ENCODE assay signal across 14 cellular contexts in the genomic region with DNA sequence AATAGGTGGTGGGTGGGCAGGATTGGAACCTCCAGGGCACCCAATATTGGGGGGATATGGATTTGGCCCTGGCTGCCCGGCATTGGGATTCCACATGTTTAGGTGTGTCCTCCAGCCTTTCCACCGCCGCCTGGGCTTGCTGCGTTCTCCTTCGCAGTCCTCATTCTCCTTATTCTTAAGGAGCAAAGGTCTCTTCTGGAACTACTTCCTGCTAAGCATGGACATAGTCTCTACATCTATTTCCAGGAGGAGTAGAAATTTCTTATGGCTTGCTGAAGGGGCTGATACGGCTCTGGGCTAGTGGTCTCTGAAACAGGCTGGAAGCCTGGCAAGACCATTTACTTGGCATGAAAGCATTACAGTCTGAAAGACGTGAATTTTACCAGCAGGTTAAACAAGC. TPM values are rescaled to one million over a fixed set of nuclear protein-coding genes. Genes with fewer than 3 reads are reported as not detected.
DNase-seq lines count a peak whose midpoint lies in the region; ATAC-seq, FAIRE-seq and TF ChIP-seq lines count a peak whose summit lies in the region.
"Had no signal": no experiment of that assay in that cellular context is flagged by ENCODE, and none has a peak within 500 bp of the region (broad histone marks: within the 10 kb centered on the region; RNA-seq: fewer than 3 reads in every experiment).

No MANE protein-coding gene starts in this region.

- FAIRE-seq in pancreas (lab: Jason Lieb, UNC) = no peak

- no peak overlapping the region for H2AFZ ChIP-seq in OCI-LY1 (ENCODE audit: low read length)

- no peaks in the 10 kb centered on the region for H3K27me3 Mint-ChIP-seq in CD4-positive, alpha-beta memory T cell
- H3K27me3 Mint-ChIP-seq in central memory CD8-positive, alpha-beta T cell = no peaks in the 10 kb centered on the region

- no peaks in the 10 kb centered on the region for H3K79me2 ChIP-seq in OCI-LY1 (ENCODE audit: insufficient read depth, low read length)

- H3K27me3 ChIP-seq in CD4-positive, alpha-beta memory T cell (ENCODE audit: insufficient read depth, low read length) = no peaks in the 10 kb centered on the region
- H3K27me3 ChIP-seq in OCI-LY1 (ENCODE audit: insufficient read depth, low read length) (no peaks in the 10 kb centered on the region), pancreas (no peaks in the 10 kb centered on the region)
- H3K27me3 ChIP-seq: adrenal gland had no signal

- POLR2A ChIA-PET in CD4-positive, alpha-beta memory T cell (lab: Charles Lee; ENCODE audit: partially characterized antibody) = interaction anchor here (5.3 to 6.4 kb wide), 2 partner anchors 10 to 26 kb away, joined by 53 to 154 read pairs; partner anchors contain the start of gene PSMC4

- intact Hi-C loops in CD4-positive, alpha-beta memory T cell (cut with micrococcal nuclease) = loop anchor here (5.0 kb wide), 1 partner anchor 36 kb away; no protein-coding TSS in a partner anchor
- intact Hi-C loops in pancreas (cut with DNase I) = no loop called here

- H3K27ac Mint-ChIP-seq in CD4-positive, alpha-beta memory T cell = peak overlapping the region in 6 of 7 donors; percentile 41 to 90 (median 77)
- H3K27ac Mint-ChIP-seq in central memory CD8-positive, alpha-beta T cell (ENCODE audit: low read depth) = peak overlapping the region; percentile 88

- ATAC-seq in central memory CD8-positive, alpha-beta T cell (replicated peaks; ENCODE audit: extremely low read depth, poor library complexity, severe bottlenecking) = no peak
- ATAC-seq in pancreas (peak; percentile 19 to 37 (median 24)), HG02981 (IDR thresholded peaks at IDR 0.05; ENCODE audit: unreplicated experiment) (no peak)

- peaks cover 83% of the 10 kb centered on the region for H3K4me1 ChIP-seq in CD4-positive, alpha-beta memory T cell (ENCODE audit: insufficient read depth, low read length)
- H3K4me1 ChIP-seq in OCI-LY1 (ENCODE audit: insufficient read depth, low read length, severe bottlenecking) = peaks cover 49% of the 10 kb centered on the region
- peaks cover 9 to 16% (median 15%) of the 10 kb centered on the region in 3 donors for H3K4me1 ChIP-seq in pancreas
- H3K4me1 ChIP-seq: adrenal gland had no signal

- WGBS in pancreas, 2 donors = 47 to 54% methylated on average over 7 of the region's 7 CpGs

- no peaks in the 10 kb centered on the region for H3K36me3 ChIP-seq in CD4-positive, alpha-beta memory T cell (ENCODE audit: insufficient read depth, low read length)
- peaks cover 37% of the 10 kb centered on the region for H3K36me3 ChIP-seq in OCI-LY1 (ENCODE audit: insufficient read depth, low read length)
- no peaks in the 10 kb centered on the region for H3K36me3 ChIP-seq in pancreas
- H3K36me3 ChIP-seq: adrenal gland had no signal

- H3K9ac ChIP-seq in OCI-LY1 (ENCODE audit: low read length) = peak overlapping the region; percentile 19; the same call in 1 of the 2 replicates

- H3K27ac ChIP-seq in CD4-positive, alpha-beta memory T cell (ENCODE audit: low read depth, low read length) = peak overlapping the region; percentile 7
- H3K27ac ChIP-seq in OCI-LY1 (ENCODE audit: low read depth, low read length, poor library complexity, severe bottlenecking) (peak overlapping the region; percentile 99), pancreas (peak overlapping the region; percentile 60 to 85 (median 78))
- H3K27ac ChIP-seq: adrenal gland had no signal

- CTCF ChIA-PET in CD4-positive, alpha-beta memory T cell (lab: Charles Lee; ENCODE audit: partially characterized antibody) = interaction anchor here (1.5 to 10.3 kb wide), 3 partner anchors 10 to 26 kb away, joined by 3 to 151 read pairs (median 9); partner anchors contain the start of gene PSMC4

- no peak for TF ChIP-seq CTCF in OCI-LY1 (IDR thresholded peaks at IDR 0.05; ENCODE audit: low read length)
- TF ChIP-seq CTCF in pancreas (IDR thresholded peaks at IDR 0.05) = no peak

- H3K36me3 Mint-ChIP-seq in CD4-positive, alpha-beta memory T cell = peaks cover 9 to 12% of the 10 kb centered on the region in 2 donors
- H3K36me3 Mint-ChIP-seq in central memory CD8-positive, alpha-beta T cell (ENCODE audit: insufficient read depth) = peaks cover 10% of the 10 kb centered on the region

- H3K4me2 ChIP-seq in OCI-LY1 (ENCODE audit: low read length) = no peak overlapping the region; the same call in 1 of the 2 replicates

- DNase-seq in CD4-positive, alpha-beta memory T cell = no peak
- DNase-seq in central memory CD8-positive, alpha-beta T cell (ENCODE audit: low spot score in 2 of 2) = no peak
- no peak for DNase-seq in pancreas
- no peak for DNase-seq in NCI-H2171 treated with DMSO at 0.1 percent for 48 hours (lab: John Stamatoyannopoulos, UW)
- DNase-seq in effector CD8-positive, alpha-beta T cell (lab: John Stamatoyannopoulos, UW) = no peak
- DNase-seq: adrenal gland; COR-L47; mesendoderm; NCI-H1092; NCI-H345; stimulated activated CD4-positive, alpha-beta T cell treated with anti-CD3 and anti-CD28 coated beads, Interleukin-4, amount 100 ng/mL, for 24 hours; stimulated activated naive CD4-positive, alpha-beta T cell treated with Interleukin-2 at 50 U/mL for 16 hours had no signal

- no peaks in the 10 kb centered on the region for H3K9me2 ChIP-seq in OCI-LY1 (ENCODE audit: low read depth, low read length)

- H3K4me3 Mint-ChIP-seq in CD4-positive, alpha-beta memory T cell = peak overlapping the region in 6 of 8 donors; percentile 15 to 66 (median 42)
- peak overlapping the region; percentile 67 for H3K4me3 Mint-ChIP-seq in central memory CD8-positive, alpha-beta T cell

- H3K4me3 ChIP-seq in CD4-positive, alpha-beta memory T cell (ENCODE audit: low read length in 2 of 2) = no peak overlapping the region
- H3K4me3 ChIP-seq in OCI-LY1 (ENCODE audit: low read depth, low read length, poor library complexity, severe bottlenecking) (no peak overlapping the region), pancreas (no peak overlapping the region)
- H3K4me3 ChIP-seq: adrenal gland had no signal

- H3K9me3 ChIP-seq in CD4-positive, alpha-beta memory T cell (ENCODE audit: control insufficient read depth in 1 of 2, low read length in 2 of 2) = no peaks in the 10 kb centered on the region
- peaks cover 13% of the 10 kb centered on the region for H3K9me3 ChIP-seq in OCI-LY1 (ENCODE audit: low read length)
- H3K9me3 ChIP-seq in pancreas = no peaks in the 10 kb centered on the region

- H3F3A ChIP-seq in OCI-LY1 (ENCODE audit: insufficient read depth, low read length) = no peaks in the 10 kb centered on the region

- peaks cover 0 to 23% (median 15%) of the 10 kb centered on the region in 8 donors for H3K9me3 Mint-ChIP-seq in CD4-positive, alpha-beta memory T cell
- peaks cover 12% of the 10 kb centered on the region for H3K9me3 Mint-ChIP-seq in central memory CD8-positive, alpha-beta T cell

- H4K20me1 ChIP-seq in OCI-LY1 (ENCODE audit: insufficient read depth, low read length) = no peaks in the 10 kb centered on the region

- H3K4me1 Mint-ChIP-seq in CD4-positive, alpha-beta memory T cell = peaks cover 43 to 90% (median 67%) of the 10 kb centered on the region in 4 donors
- peaks cover 47% of the 10 kb centered on the region for H3K4me1 Mint-ChIP-seq in central memory CD8-positive, alpha-beta T cell

RNA-seq across cellular contexts. Expression of gene FCGBP, which starts 9.2 kb away (rescaled TPM):
- 10 to 100 TPM; 74.4 to 79.4 TPM for total RNA-seq in CD4-positive, alpha-beta memory T cell
- under 1 TPM; 0.10 to 0.65 TPM for polyA plus RNA-seq in CD4-positive, alpha-beta memory T cell
- total RNA-seq in pancreas = 100 to 1,000 TPM in 1 of 6 donors, 10 to 100 TPM in 4, 1 to 10 TPM in 1; 9.2 to 118 (median 47.5) TPM
- polyA plus RNA-seq in pancreas = 1 to 10 TPM; 1.4 to 7.5 TPM

RNA-seq across cellular contexts. Expression of gene PSMC4, which starts 27.4 kb away (rescaled TPM):
- 10 to 100 TPM; 53.1 to 56.3 TPM for total RNA-seq in CD4-positive, alpha-beta memory T cell
- polyA plus RNA-seq in CD4-positive, alpha-beta memory T cell = 100 to 1,000 TPM in 1 of 2 donors, 10 to 100 TPM in 1; 96.4 to 135 TPM
- 10 to 100 TPM; 14.4 to 38.0 (median 28.2) TPM for total RNA-seq in pancreas
- 10 to 100 TPM; 40.4 to 45.2 TPM for polyA plus RNA-seq in pancreas

RNA-seq across cellular contexts. Expression of gene ZNF546, which starts 53.3 kb away (rescaled TPM):
- 10 to 100 TPM; 17.5 to 18.4 TPM for total RNA-seq in CD4-positive, alpha-beta memory T cell
- polyA plus RNA-seq in CD4-positive, alpha-beta memory T cell = 1 to 10 TPM; 2.9 TPM
- total RNA-seq in pancreas = 1 to 10 TPM; 1.9 to 5.9 (median 3.6) TPM
- polyA plus RNA-seq in pancreas = 1 to 10 TPM; 1.2 to 2.6 TPM

Comparison
In these comparisons a context has a peak if more than half of its experiments do, and no peak if none do; other contexts are left out.
1. H3K27ac ChIP-seq: peak in every context shown above with its lines; median percentile 99 in OCI-LY1; 78 in pancreas; 7 in CD4-positive, alpha-beta memory T cell.
2. ATAC-seq: peak in pancreas (4 of 4); none in central memory CD8-positive, alpha-beta T cell (single experiment) and HG02981 (single experiment).